19 cellular contexts compared by ENCODE assay signal in the genomic region with DNA sequence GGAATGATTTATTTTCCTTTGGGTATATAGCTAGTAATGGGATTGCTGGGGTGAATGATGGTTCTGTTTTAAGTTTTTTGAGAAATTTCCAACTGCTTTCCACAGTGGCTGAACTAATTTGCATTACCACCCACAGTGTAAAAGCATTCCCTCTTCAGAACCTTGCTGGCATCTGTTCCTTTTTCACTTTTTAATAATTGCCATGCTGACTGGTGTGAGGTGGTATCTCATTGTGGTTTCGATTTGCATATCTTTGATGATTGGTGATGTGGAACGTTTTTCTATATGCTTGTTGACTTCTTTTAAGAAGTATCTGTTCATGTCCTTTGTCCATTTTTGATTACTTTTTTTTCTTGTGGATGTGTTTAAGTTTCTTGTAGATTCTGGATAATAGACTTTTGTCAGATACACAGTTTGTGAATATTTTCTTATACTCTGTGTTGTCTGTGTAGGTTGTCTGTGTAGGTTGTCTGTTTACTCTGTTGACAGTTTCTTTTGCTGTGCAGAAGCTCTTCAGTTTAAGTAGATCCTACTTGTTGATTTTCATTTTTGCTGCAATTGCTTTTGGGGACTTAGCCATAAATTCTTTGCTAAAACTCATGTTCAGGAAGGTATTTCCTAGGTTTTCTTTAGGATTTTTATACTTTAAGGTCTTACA.
A peak's percentile ranks its signal among the peaks of the same experiment; 100 is the strongest.
DNase-seq lines count a peak whose midpoint lies in the region; ATAC-seq and FAIRE-seq lines count a peak whose summit lies in the region.
"Had no signal": no experiment of that assay in that cellular context is flagged by ENCODE, and none has a peak within 500 bp of the region (broad histone marks: within the 10 kb centered on the region; RNA-seq: fewer than 3 reads in every experiment).

No MANE protein-coding gene starts in this region.

- H3K27me3 ChIP-seq in ACC112 (ENCODE audit: insufficient read depth, low read length) = no peaks in the 10 kb centered on the region
- no peaks in the 10 kb centered on the region for H3K27me3 ChIP-seq in aorta (ENCODE audit: control insufficient read depth in 1 of 2, insufficient read depth in 2 of 2, low read length in 1 of 2)

- H3K9me3 ChIP-seq in aorta (ENCODE audit: control insufficient read depth, low read length) = no peaks in the 10 kb centered on the region

- no peak overlapping the region for H3K4me3 ChIP-seq in ACC112 (ENCODE audit: low read depth, low read length)
- H3K4me3 ChIP-seq in aorta (ENCODE audit: low read length in 2 of 2) = no peak overlapping the region
- H3K4me3 ChIP-seq: GM23248 had no signal

- no peaks in the 10 kb centered on the region for H3K36me3 ChIP-seq in ACC112 (ENCODE audit: insufficient read depth, low read length)
- no peaks in the 10 kb centered on the region for H3K36me3 ChIP-seq in aorta (ENCODE audit: control insufficient read depth in 1 of 2, insufficient read depth in 2 of 2, low read length in 1 of 2)

- FAIRE-seq in urothelium cell line (lab: Jason Lieb, UNC) = no peak

- WGBS in aorta, 2 donors = 73 to 74% methylated on average over 2 of the region's 2 CpGs

- no peaks in the 10 kb centered on the region for H3K4me1 ChIP-seq in ACC112 (ENCODE audit: control insufficient read depth, insufficient read depth, low read length, unreplicated experiment)
- H3K4me1 ChIP-seq in aorta (ENCODE audit: control insufficient read depth in 1 of 2, insufficient read depth in 2 of 2, low read length in 2 of 2) = no peaks in the 10 kb centered on the region

- intact Hi-C loops in aorta (cut with DNase I) = no loop called here

- no peak overlapping the region for H3K27ac ChIP-seq in ACC112 (ENCODE audit: low read depth, low read length)
- no peak overlapping the region for H3K27ac ChIP-seq in aorta (ENCODE audit: low read depth in 1 of 2, low read length in 2 of 2)
- H3K27ac ChIP-seq: C4-2B, GM23248 had no signal

- peak overlapping the region; percentile 44 for H2AFZ ChIP-seq in ACC112 (ENCODE audit: low read length, unreplicated experiment)
- H2AFZ ChIP-seq: GM23248 had no signal

- no peaks in the 10 kb centered on the region for H3K79me2 ChIP-seq in ACC112 (ENCODE audit: control insufficient read depth, insufficient read depth, low read length, unreplicated experiment)

- peak; percentile 4 for DNase-seq in M059J (ENCODE audit: low read depth)
- DNase-seq in urothelium cell line (ENCODE audit: low spot score) = no peak
- DNase-seq in aorta = no peak
- DNase-seq in activated CD4-positive, alpha-beta T cell treated with anti-CD3 and anti-CD28 coated beads for 1 hour = no peak
- no peak for DNase-seq in H4 (ENCODE audit: low spot score)
- DNase-seq: 8988T; activated CD4-positive, alpha-beta T cell treated with anti-CD3 and anti-CD28 coated beads, Interleukin-2, amount 10 ng/mL, durations not matched to agents 7 days and 5 days; DND-41; GM23248; KG1; left cardiac atrium; NCI-H1436; NCI-H226; retina; stimulated activated naive CD8-positive, alpha-beta T cell treated with anti-CD3 and anti-CD28 coated beads, Interleukin-15, amount 100 ng/mL, for 72 hours had no signal

- ATAC-seq in GM18909 (IDR thresholded peaks at IDR 0.05; ENCODE audit: poor library complexity, unreplicated experiment) = peak; percentile 94
- peak; percentile 57 for ATAC-seq in HG02759 (IDR thresholded peaks at IDR 0.05; ENCODE audit: unreplicated experiment)
- no peak for ATAC-seq in aorta (ENCODE audit: low FRiP score)
- ATAC-seq: left cardiac atrium; stimulated activated naive CD8-positive, alpha-beta T cell treated with anti-CD3 and anti-CD28 coated beads, Interleukin-15, amount 100 ng/mL, for 72 hours had no signal
